ENCODE assay signal across 8 cellular contexts in genomic region chr11:13276852-13277718, GRCh38. TPM values are rescaled to one million over a fixed set of nuclear protein-coding genes. Genes with fewer than 3 reads are reported as not detected.
A peak's percentile ranks its signal among the peaks of the same experiment; 100 is the strongest.
DNase-seq lines count a peak whose midpoint lies in the region; ATAC-seq and TF ChIP-seq lines count a peak whose summit lies in the region.

No MANE protein-coding gene starts in this region.

- intact Hi-C loops in aorta (cut with DNase I), result loop anchor here in 1 of 2 donors (2.0 to 5.0 kb wide), 3 partner anchors 40 to 186 kb away; partner anchors contain the start of gene BTBD10

- peak overlapping the region; percentile 63 for H3K9ac ChIP-seq in rectal smooth muscle tissue (ENCODE audit: low read length)

- WGBS in hepatocyte (ENCODE audit: low lambda C conversion rate, missing lambda C conversion rate), result under 1% methylated on average over 47 of the region's 65 CpGs
- 0 to 1% methylated on average over 31 to 65 of the region's 65 CpGs for WGBS in aorta, 2 donors

- H3K79me2 ChIP-seq in hepatocyte, result peaks cover 9% of the 10 kb centered on the region

- H4K20me1 ChIP-seq in hepatocyte (ENCODE audit: insufficient read depth, poor library complexity, severe bottlenecking), result peaks cover 16% of the 10 kb centered on the region

- no peaks in the 10 kb centered on the region for H3K9me3 ChIP-seq in hepatocyte (ENCODE audit: low read depth)
- H3K9me3 ChIP-seq in aorta (ENCODE audit: control insufficient read depth, low read length), result no peaks in the 10 kb centered on the region

- DNase-seq in GM13977 (ENCODE audit: low spot score) (peak; percentile 99), NCI-H1694 treated with DMSO at 0.1 percent for 48 hours (lab: John Stamatoyannopoulos, UW) (peak; percentile 86), T-helper 9 cell (peak; percentile 97), astrocyte of the hippocampus (ENCODE audit: low read depth, low spot score) (peak; percentile 100), hepatocyte (ENCODE audit: low spot score) (peak; percentile 98), aorta (peak; percentile 99)

- H2AFZ ChIP-seq in hepatocyte, result peak overlapping the region; percentile 89

- H3K36me3 ChIP-seq in hepatocyte (replicated peaks; ENCODE audit: insufficient read depth, low read depth) (no peaks in the 10 kb centered on the region), rectal smooth muscle tissue (ENCODE audit: control insufficient read depth, insufficient read depth, low read length) (no peaks in the 10 kb centered on the region), aorta (ENCODE audit: control insufficient read depth in 1 of 2, insufficient read depth in 2 of 2, low read length in 1 of 2) (no peaks in the 10 kb centered on the region)

- H3K4me2 ChIP-seq in hepatocyte, result peak overlapping the region; percentile 97

- in situ Hi-C loops in GM13977 (cut with MboI; ENCODE audit: low pct_unique_long_range_greater_than_20kb, low sequenced_read_pairs, unreplicated experiment), result no loop called here

- H3K27ac ChIP-seq in hepatocyte (peak overlapping the region; percentile 30), rectal smooth muscle tissue (ENCODE audit: low read depth, low read length) (peak overlapping the region; percentile 84), aorta (ENCODE audit: low read depth in 1 of 2, low read length in 2 of 2) (peak overlapping the region in 1 of 2 donors; percentile 72)

- H3K27me3 ChIP-seq in hepatocyte (peaks cover 67% of the 10 kb centered on the region), rectal smooth muscle tissue (ENCODE audit: control insufficient read depth, insufficient read depth, low read length) (no peaks in the 10 kb centered on the region), aorta (ENCODE audit: control insufficient read depth in 1 of 2, insufficient read depth in 2 of 2, low read length in 1 of 2) (no peaks in the 10 kb centered on the region)

- H3K9me2 ChIP-seq in hepatocyte (replicated peaks; ENCODE audit: insufficient read depth), result no peaks in the 10 kb centered on the region

- H3K4me1 ChIP-seq in hepatocyte (ENCODE audit: insufficient read depth) (peaks cover 7% of the 10 kb centered on the region), rectal smooth muscle tissue (ENCODE audit: control insufficient read depth, insufficient read depth, low read length) (peaks cover 3% of the 10 kb centered on the region), aorta (ENCODE audit: control insufficient read depth in 1 of 2, insufficient read depth in 2 of 2, low read length in 2 of 2) (peaks cover 0 to 5% of the 10 kb centered on the region in 2 donors)

- H3K4me3 ChIP-seq in hepatocyte (peak overlapping the region; percentile 77), rectal smooth muscle tissue (ENCODE audit: low read length) (peak overlapping the region; percentile 96), aorta (ENCODE audit: low read length in 2 of 2) (peak overlapping the region; percentile 73 to 80)

- ATAC-seq in HG02870 (IDR thresholded peaks at IDR 0.05; ENCODE audit: unreplicated experiment), result peak; percentile 94
- ATAC-seq in aorta (ENCODE audit: low FRiP score), result peak; percentile 97

- TF ChIP-seq CTCF in GM13977 (IDR thresholded peaks at IDR 0.05; ENCODE audit: extremely low read depth, insufficient read depth, missing control alignments), result no peak
- no peak for TF ChIP-seq CTCF in hepatocyte (IDR thresholded peaks at IDR 0.05; ENCODE audit: poor library complexity)

RNA-seq across cellular contexts. Expression of gene BMAL1, which starts 0.5 kb away (rescaled TPM):
- total RNA-seq in hepatocyte, result 8.7 and 19.3 TPM in 2 replicates
- 6.1 and 12.7 TPM in 2 replicates for polyA plus RNA-seq in hepatocyte
- total RNA-seq in aorta, result 10 to 100 TPM; 24.6 to 35.9 TPM
- polyA plus RNA-seq in aorta, result 10 to 100 TPM; 11.7 to 38.4 TPM
